ENCODE assay signal across 12 cellular contexts in genomic region chr12:115000038-115000437, GRCh38.
DNase-seq lines count a peak whose midpoint lies in the region; ATAC-seq and TF ChIP-seq lines count a peak whose summit lies in the region.
"Had no signal": no experiment of that assay in that cellular context is flagged by ENCODE, and none has a peak within 500 bp of the region (broad histone marks: within the 10 kb centered on the region; RNA-seq: fewer than 3 reads in every experiment).

No MANE protein-coding gene starts in this region.

- H3K4me3 Mint-ChIP-seq in glutamatergic neuron (ENCODE audit: unreplicated experiment), result no peak overlapping the region

- ATAC-seq in HG02938 (IDR thresholded peaks at IDR 0.05; ENCODE audit: unreplicated experiment) (peak; percentile 64), HG02970 (IDR thresholded peaks at IDR 0.05; ENCODE audit: low FRiP score, unreplicated experiment) (no peak)

- H3K27me3 Mint-ChIP-seq in glutamatergic neuron (ENCODE audit: unreplicated experiment), result peaks cover 3% of the 10 kb centered on the region

- H3K4me1 Mint-ChIP-seq in glutamatergic neuron (ENCODE audit: low read depth, unreplicated experiment), result no peaks in the 10 kb centered on the region

- peaks cover 1% of the 10 kb centered on the region for H3K9me3 Mint-ChIP-seq in glutamatergic neuron (ENCODE audit: unreplicated experiment)

- DNase-seq in DMS153 (lab: John Stamatoyannopoulos, UW) (peak; percentile 83), RPMI7951 (ENCODE audit: low read depth) (peak; percentile 95), iPS-NIHi7 (ENCODE audit: extremely low spot score) (peak; percentile 20), glutamatergic neuron (no peak), HuH-7.5 (ENCODE audit: low spot score) (no peak), NCI-H2029 treated with DMSO at 0.1 percent for 48 hours (lab: John Stamatoyannopoulos, UW) (no peak)
- DNase-seq: amygdala, GOT3, kidney, occipital lobe had no signal

- no peak for TF ChIP-seq CTCF in glutamatergic neuron (IDR thresholded peaks at IDR 0.05; ENCODE audit: partially characterized antibody, unreplicated experiment)

- H3K36me3 Mint-ChIP-seq in glutamatergic neuron (ENCODE audit: unreplicated experiment), result no peaks in the 10 kb centered on the region

- H3K27ac Mint-ChIP-seq in glutamatergic neuron (ENCODE audit: unreplicated experiment), result no peak overlapping the region

Comparison
In these comparisons a context has a peak if more than half of its experiments do, and no peak if none do; other contexts are left out.
1. DNase-seq: peak in DMS153 (single experiment), RPMI7951 (single experiment) and iPS-NIHi7 (single experiment); none in glutamatergic neuron (single experiment), HuH-7.5 (single experiment) and NCI-H2029 treated with DMSO at 0.1 percent for 48 hours (single experiment).